ENCODE assay signal across 1 cellular context in genomic region chr10:132532784-132533560, GRCh38.
TF ChIP-seq lines count a peak whose summit lies in the region.

No MANE protein-coding gene starts in this region.

TF ChIP-seq in IMR-90, 13 proteins besides CTCF, POLR2A, EP300 and RAD21:
- TF ChIP-seq CEBPB (IDR thresholded peaks at IDR 0.05; ENCODE audit: low read depth, low read length), result peak; percentile 42; the same call in 1 of the 2 replicates
- TF ChIP-seq MAZ (IDR thresholded peaks at IDR 0.05; ENCODE audit: borderline replicate concordance, low read depth, low read length), result no peak
- TF ChIP-seq BHLHE40 (IDR thresholded peaks at IDR 0.05; ENCODE audit: low read depth, low read length), result 0 out of 2 replicates have a peak, but pooled peaks have one; percentile 5
- TF ChIP-seq FOS (IDR thresholded peaks at IDR 0.05; ENCODE audit: low read depth, low read length), result peak; percentile 52
